Comparison of ENCODE assay signal across 25 cellular contexts in genomic region chr1:62452951-62453350, GRCh38. TPM values are rescaled to one million over a fixed set of nuclear protein-coding genes. Genes with fewer than 3 reads are reported as not detected.
DNase-seq lines count a peak whose midpoint lies in the region; ATAC-seq and TF ChIP-seq lines count a peak whose summit lies in the region.
"Had no signal": no experiment of that assay in that cellular context is flagged by ENCODE, and none has a peak within 500 bp of the region (broad histone marks: within the 10 kb centered on the region; RNA-seq: fewer than 3 reads in every experiment).

No MANE protein-coding gene starts in this region.

- TF ChIP-seq CTCF in progenitor cell of endocrine pancreas (IDR thresholded peaks at IDR 0.05; ENCODE audit: unreplicated experiment), result no peak

- H3K27ac Mint-ChIP-seq in activated naive CD4-positive, alpha-beta T cell treated with anti-CD3 and anti-CD28 coated beads, Interleukin-2, amount 50 U/mL, for 24 hours, result peak overlapping the region; percentile 6
- H3K27ac Mint-ChIP-seq in progenitor cell of endocrine pancreas, result peak overlapping the region; percentile 6
- H3K27ac Mint-ChIP-seq: activated CD8-positive, alpha-beta T cell treated with anti-CD3 and anti-CD28 coated beads, Interleukin-2, amount 10 ng/mL, durations not matched to agents 7 days and 5 days; B cell; CD8-positive, alpha-beta T cell; neural progenitor cell; T-helper 1 cell treated with Interleukin-12 subunit alpha and Interleukin-12 subunit beta and Interleukin-4 antibody, amounts not matched to agents 30 μg/mL and 1 μg/mL, for 36 hours had no signal

- no peak for DNase-seq in activated naive CD4-positive, alpha-beta T cell (lab: John Stamatoyannopoulos, UW)
- DNase-seq in LHCN-M2 (ENCODE audit: low read depth), result peak; percentile 42
- peak; percentile 35 for DNase-seq in amniotic epithelial cell (ENCODE audit: low read depth)
- no peak for DNase-seq in progenitor cell of endocrine pancreas (ENCODE audit: low spot score, unreplicated experiment)
- no peak for DNase-seq in left lobe of liver (ENCODE audit: low spot score)
- no peak for DNase-seq in medulla oblongata (ENCODE audit: extremely low spot score)
- DNase-seq: activated CD8-positive, alpha-beta T cell treated with anti-CD3 and anti-CD28 coated beads, Interleukin-2, amount 10 ng/mL, durations not matched to agents 7 days and 5 days; activated effector memory CD4-positive, alpha-beta T cell treated with anti-CD3 and anti-CD28 coated beads, Interleukin-2, amount 50 U/mL, for 16 hours; adrenal gland; CD8-positive, alpha-beta T cell; colonic mucosa; effector memory CD4-positive, alpha-beta T cell; left colon; mesendoderm; NCI-H187 treated with DMSO at 0.1 percent for 48 hours; RPMI8226; stimulated activated CD4-positive, alpha-beta T cell treated with anti-CD3 and anti-CD28 coated beads, Interleukin-2, amount 100 ng/mL, for 24 hours; transverse colon had no signal

- H3K4me3 Mint-ChIP-seq in activated naive CD4-positive, alpha-beta T cell treated with anti-CD3 and anti-CD28 coated beads, Interleukin-2, amount 50 U/mL, for 24 hours, result no peak overlapping the region
- no peak overlapping the region for H3K4me3 Mint-ChIP-seq in progenitor cell of endocrine pancreas (ENCODE audit: low read depth)
- H3K4me3 Mint-ChIP-seq: activated CD8-positive, alpha-beta T cell treated with anti-CD3 and anti-CD28 coated beads, Interleukin-2, amount 10 ng/mL, durations not matched to agents 7 days and 5 days; B cell; CD8-positive, alpha-beta T cell; neural progenitor cell; T-helper 1 cell treated with Interleukin-12 subunit alpha and Interleukin-12 subunit beta and Interleukin-4 antibody, amounts not matched to agents 30 μg/mL and 1 μg/mL, for 36 hours had no signal

- peaks cover 6% of the 10 kb centered on the region for H3K4me1 Mint-ChIP-seq in activated naive CD4-positive, alpha-beta T cell treated with anti-CD3 and anti-CD28 coated beads, Interleukin-2, amount 50 U/mL, for 24 hours
- no peaks in the 10 kb centered on the region for H3K4me1 Mint-ChIP-seq in progenitor cell of endocrine pancreas (ENCODE audit: low read depth)
- H3K4me1 Mint-ChIP-seq: B cell had no signal

- peaks cover 14% of the 10 kb centered on the region for H3K36me3 Mint-ChIP-seq in activated naive CD4-positive, alpha-beta T cell treated with anti-CD3 and anti-CD28 coated beads, Interleukin-2, amount 50 U/mL, for 24 hours
- H3K36me3 Mint-ChIP-seq in progenitor cell of endocrine pancreas (ENCODE audit: insufficient read depth), result peaks cover 37% of the 10 kb centered on the region

- H3K27me3 Mint-ChIP-seq in activated naive CD4-positive, alpha-beta T cell treated with anti-CD3 and anti-CD28 coated beads, Interleukin-2, amount 50 U/mL, for 24 hours, result no peaks in the 10 kb centered on the region
- no peaks in the 10 kb centered on the region for H3K27me3 Mint-ChIP-seq in progenitor cell of endocrine pancreas
- H3K27me3 Mint-ChIP-seq: B cell had no signal

- no peaks in the 10 kb centered on the region for H3K9me3 Mint-ChIP-seq in activated naive CD4-positive, alpha-beta T cell treated with anti-CD3 and anti-CD28 coated beads, Interleukin-2, amount 50 U/mL, for 24 hours
- H3K9me3 Mint-ChIP-seq in progenitor cell of endocrine pancreas (ENCODE audit: low read depth), result no peaks in the 10 kb centered on the region
- H3K9me3 Mint-ChIP-seq: CD8-positive, alpha-beta T cell; neural progenitor cell; T-helper 1 cell treated with Interleukin-12 subunit alpha and Interleukin-12 subunit beta and Interleukin-4 antibody, amounts not matched to agents 30 μg/mL and 1 μg/mL, for 36 hours had no signal

- ATAC-seq in HG03280 (IDR thresholded peaks at IDR 0.05; ENCODE audit: unreplicated experiment) (no peak), left lobe of liver (no peak)
- ATAC-seq: activated CD8-positive, alpha-beta T cell treated with anti-CD3 and anti-CD28 coated beads, Interleukin-2, amount 10 ng/mL, durations not matched to agents 7 days and 5 days; CD8-positive, alpha-beta T cell; esophagus mucosa; HepG2; left colon had no signal

RNA-seq across cellular contexts. Expression of gene USP1, which starts 16.1 kb away (rescaled TPM):
- 49.2 and 54.9 TPM in 2 replicates for total RNA-seq in LHCN-M2 (2014; rRNA removed)
- 10.8 TPM for polyA plus RNA-seq in LHCN-M2 (2012)
- total RNA-seq in progenitor cell of endocrine pancreas, result 32.2 and 34.2 TPM in 2 replicates
- total RNA-seq in left lobe of liver, result 5.0 TPM

Comparison
In these comparisons a context has a peak if more than half of its experiments do, and no peak if none do; other contexts are left out.
1. DNase-seq: peak in LHCN-M2 (single experiment) and amniotic epithelial cell (single experiment); none in activated naive CD4-positive, alpha-beta T cell (0 of 4), progenitor cell of endocrine pancreas (single experiment), left lobe of liver (single experiment) and medulla oblongata (single experiment).